Comparison of ENCODE assay signal across 8 cellular contexts in the genomic region with DNA sequence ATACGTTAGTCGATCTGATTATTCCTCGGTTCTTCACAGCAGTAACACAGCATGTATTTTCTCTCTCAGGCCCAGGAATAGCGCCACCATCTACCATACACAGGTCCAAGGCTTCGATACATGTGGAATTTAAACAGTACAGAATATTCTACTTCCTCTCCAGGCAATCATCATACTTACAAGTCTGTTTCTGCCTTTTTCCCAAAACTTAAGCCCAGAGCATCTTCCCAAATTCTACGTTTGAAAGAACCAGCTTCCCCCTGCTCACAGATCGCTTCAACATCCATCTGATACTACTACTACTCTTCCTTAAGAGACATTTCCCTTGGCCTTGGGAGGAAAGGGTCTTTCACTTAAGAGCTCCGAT. TPM values are rescaled to one million over a fixed set of nuclear protein-coding genes. Genes with fewer than 3 reads are reported as not detected.
DNase-seq lines count a peak whose midpoint lies in the region; ATAC-seq and TF ChIP-seq lines count a peak whose summit lies in the region.

No MANE protein-coding gene starts in this region.

- H3K36me3 ChIP-seq in gastroesophageal sphincter (no peaks in the 10 kb centered on the region), osteoblast (ENCODE audit: insufficient read depth, low read length) (no peaks in the 10 kb centered on the region)

- CTCF ChIA-PET in activated CD4-positive, alpha-beta memory T cell treated with anti-CD3 and anti-CD28 coated beads for 36 hours (lab: Charles Lee): interaction anchor here (0.7 to 1.3 kb wide), 5 partner anchors 9 to 226 kb away, joined by 3 to 4 read pairs (median 3); partner anchors contain the start of gene STYX

- H3K4me3 ChIP-seq in gastroesophageal sphincter (peak overlapping the region; percentile 41 to 79), osteoblast (ENCODE audit: insufficient read depth, low read length) (peak overlapping the region; percentile 87)

- peaks cover 2% of the 10 kb centered on the region for H3K36me3 Mint-ChIP-seq in activated T-cell treated with anti-CD3 and anti-CD28 coated beads, Interleukin-2, amount 50 U/mL, for 24 hours (ENCODE audit: low read depth)
- no peaks in the 10 kb centered on the region for H3K36me3 Mint-ChIP-seq in activated CD4-positive, alpha-beta memory T cell treated with anti-CD3 and anti-CD28 coated beads for 36 hours

- H3K27ac ChIP-seq in gastroesophageal sphincter: peak overlapping the region; percentile 57 to 93 (median 93)
- H3K27ac ChIP-seq in osteoblast (ENCODE audit: low read depth, low read length): peak overlapping the region; percentile 84

- no peaks in the 10 kb centered on the region for H4K20me1 ChIP-seq in osteoblast (ENCODE audit: insufficient read depth, low read length)

- peak overlapping the region; percentile 91 for H3K27ac Mint-ChIP-seq in activated T-cell treated with anti-CD3 and anti-CD28 coated beads, Interleukin-2, amount 50 U/mL, for 24 hours
- H3K27ac Mint-ChIP-seq in activated CD4-positive, alpha-beta memory T cell treated with anti-CD3 and anti-CD28 coated beads for 36 hours: peak overlapping the region; percentile 55

- H3K4me1 ChIP-seq in gastroesophageal sphincter (peaks cover 0 to 40% (median 9%) of the 10 kb centered on the region in 3 donors), osteoblast (ENCODE audit: insufficient read depth, low read length) (peaks cover 16% of the 10 kb centered on the region)

- H3K4me3 Mint-ChIP-seq in activated T-cell treated with anti-CD3 and anti-CD28 coated beads, Interleukin-2, amount 50 U/mL, for 24 hours: peak overlapping the region; percentile 87
- peak overlapping the region; percentile 81 for H3K4me3 Mint-ChIP-seq in activated CD4-positive, alpha-beta memory T cell treated with anti-CD3 and anti-CD28 coated beads for 36 hours

- 1 to 4% methylated on average over 6 to 8 of the region's 8 CpGs for WGBS in gastroesophageal sphincter (ENCODE audit: low coverage in 1 of 2), 2 donors

- no peaks in the 10 kb centered on the region for H3K9me3 Mint-ChIP-seq in activated T-cell treated with anti-CD3 and anti-CD28 coated beads, Interleukin-2, amount 50 U/mL, for 24 hours
- H3K9me3 Mint-ChIP-seq in activated CD4-positive, alpha-beta memory T cell treated with anti-CD3 and anti-CD28 coated beads for 36 hours: no peaks in the 10 kb centered on the region

- no peak for DNase-seq in activated T-cell treated with anti-CD3 and anti-CD28 coated beads, Interleukin-2, amount 50 U/mL, for 24 hours
- DNase-seq in activated T-cell treated with anti-CD3 and anti-CD28 coated beads for 4 hours (no peak), NCI-H1417 treated with DMSO at 0.1 percent for 48 hours (lab: John Stamatoyannopoulos, UW) (peak; percentile 34), osteoblast (ENCODE audit: insufficient read length, low spot score, missing footprints) (peak; percentile 72), 8988T (no peak)
- DNase-seq in activated CD4-positive, alpha-beta memory T cell treated with anti-CD3 and anti-CD28 coated beads for 36 hours: no peak

- POLR2A ChIA-PET in activated CD4-positive, alpha-beta memory T cell treated with anti-CD3 and anti-CD28 coated beads for 36 hours (lab: Charles Lee): interaction anchor here (0.6 to 1.4 kb wide), 4 partner anchors 19 to 237 kb away, joined by 4 to 9 read pairs (median 5); partner anchors contain the start of genes ERO1A and PTGER2

- H2AFZ ChIP-seq in osteoblast (ENCODE audit: low read length): peak overlapping the region; percentile 97

- no peak for TF ChIP-seq POLR2A in gastroesophageal sphincter (IDR thresholded peaks at IDR 0.05)

- TF ChIP-seq EP300 in gastroesophageal sphincter (IDR thresholded peaks at IDR 0.05): no peak

- peaks cover 8% of the 10 kb centered on the region for H3K27me3 Mint-ChIP-seq in activated T-cell treated with anti-CD3 and anti-CD28 coated beads, Interleukin-2, amount 50 U/mL, for 24 hours
- H3K27me3 Mint-ChIP-seq in activated CD4-positive, alpha-beta memory T cell treated with anti-CD3 and anti-CD28 coated beads for 36 hours: no peaks in the 10 kb centered on the region

- H3K27me3 ChIP-seq in gastroesophageal sphincter (no peaks in the 10 kb centered on the region), osteoblast (ENCODE audit: insufficient read depth, low read length) (no peaks in the 10 kb centered on the region)

- ATAC-seq in gastroesophageal sphincter (no peak), HG03521 (IDR thresholded peaks at IDR 0.05; ENCODE audit: unreplicated experiment) (no peak)

- intact Hi-C loops in activated CD4-positive, alpha-beta memory T cell treated with anti-CD3 and anti-CD28 coated beads for 36 hours (cut with micrococcal nuclease): loop anchor here (1.0 to 10.0 kb wide), 12 partner anchors 20 to 1889 kb away; partner anchors contain the start of genes CNIH1, DDHD1, FRMD6 and GNG2

- H3K4me1 Mint-ChIP-seq in activated T-cell treated with anti-CD3 and anti-CD28 coated beads, Interleukin-2, amount 50 U/mL, for 24 hours (ENCODE audit: low read depth): peaks cover 29% of the 10 kb centered on the region
- peaks cover 20% of the 10 kb centered on the region for H3K4me1 Mint-ChIP-seq in activated CD4-positive, alpha-beta memory T cell treated with anti-CD3 and anti-CD28 coated beads for 36 hours (ENCODE audit: low read depth)

- H3K4me2 ChIP-seq in osteoblast (ENCODE audit: insufficient read depth, low read length): peak overlapping the region; percentile 94

- H3K9me3 ChIP-seq in gastroesophageal sphincter (no peaks in the 10 kb centered on the region), osteoblast (ENCODE audit: low read depth, low read length) (no peaks in the 10 kb centered on the region)

- TF ChIP-seq CTCF in gastroesophageal sphincter (IDR thresholded peaks at IDR 0.05) (no peak), osteoblast (IDR thresholded peaks at IDR 0.05; ENCODE audit: extremely low read depth, low read depth, low read length) (peak; percentile 47)

- H3K79me2 ChIP-seq in osteoblast (ENCODE audit: insufficient read depth, low read length): no peaks in the 10 kb centered on the region

RNA-seq across cellular contexts. Expression of gene TXNDC16, which starts 0.6 kb away (rescaled TPM):
- total RNA-seq in activated CD4-positive, alpha-beta memory T cell treated with anti-CD3 and anti-CD28 coated beads for 36 hours: 1 to 10 TPM; 4.3 to 4.8 TPM
- 10 to 100 TPM in 3 of 4 donors, 1 to 10 TPM in 1; 7.4 to 18.7 (median 16.0) TPM for total RNA-seq in gastroesophageal sphincter
- 9.8 and 11.5 TPM in 2 replicates for total RNA-seq in osteoblast

RNA-seq across cellular contexts. Expression of gene GPR137C, which starts 1.0 kb away (rescaled TPM):
- under 1 TPM; 0.12 to 0.19 TPM for total RNA-seq in activated CD4-positive, alpha-beta memory T cell treated with anti-CD3 and anti-CD28 coated beads for 36 hours
- total RNA-seq in gastroesophageal sphincter (under 1 TPM; 0.12 to 0.54 (median 0.19) TPM), osteoblast (0.36 and 0.59 TPM in 2 replicates)

Comparison
In these comparisons a context has a peak if more than half of its experiments do, and no peak if none do; other contexts are left out.
1. DNase-seq: peak in NCI-H1417 treated with DMSO at 0.1 percent for 48 hours (single experiment) and osteoblast (single experiment); none in activated T-cell treated with anti-CD3 and anti-CD28 coated beads, Interleukin-2, amount 50 U/mL, for 24 hours (single experiment), activated T-cell treated with anti-CD3 and anti-CD28 coated beads for 4 hours (single experiment), activated CD4-positive, alpha-beta memory T cell treated with anti-CD3 and anti-CD28 coated beads for 36 hours (single experiment) and 8988T (single experiment).